In the genomic region with DNA sequence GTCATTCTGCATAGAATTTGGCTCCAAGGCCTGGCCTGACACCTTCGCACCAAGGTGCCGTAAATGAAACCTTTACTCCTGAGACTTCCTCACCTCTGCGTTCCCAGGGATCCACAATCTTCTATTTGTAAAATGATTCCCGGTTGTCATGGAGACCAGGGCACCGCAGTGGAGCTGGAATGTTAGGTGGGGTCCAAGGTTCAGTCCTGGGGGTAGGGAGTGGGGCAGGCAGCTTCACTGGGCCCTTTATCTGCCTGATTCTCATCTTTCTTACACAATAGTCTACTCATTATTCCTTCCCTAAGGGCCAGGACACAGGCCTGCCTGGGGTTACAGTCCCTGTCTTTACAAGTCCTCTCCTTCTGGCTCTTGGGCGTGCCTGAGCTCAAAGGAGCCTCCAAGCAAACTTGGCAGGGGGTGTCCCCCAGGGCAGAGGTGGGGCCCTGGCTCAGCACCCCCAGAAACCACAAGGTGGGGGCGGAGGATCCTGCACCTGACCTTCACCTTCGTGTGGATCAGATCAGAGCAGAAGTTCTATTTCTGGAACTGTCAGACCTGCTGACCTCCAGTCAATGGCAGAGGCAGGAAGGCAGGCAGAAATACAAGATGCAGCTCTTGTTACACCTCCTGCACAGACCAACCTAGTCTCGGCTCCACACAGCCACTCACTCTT, we compare ENCODE assay signal across 11 cellular contexts. TPM values are rescaled to one million over a fixed set of nuclear protein-coding genes. Genes with fewer than 3 reads are reported as not detected.
DNase-seq lines count a peak whose midpoint lies in the region; ATAC-seq and TF ChIP-seq lines count a peak whose summit lies in the region.
"Had no signal": no experiment of that assay in that cellular context is flagged by ENCODE, and none has a peak within 500 bp of the region (broad histone marks: within the 10 kb centered on the region; RNA-seq: fewer than 3 reads in every experiment).

No MANE protein-coding gene starts in this region.

- peaks cover 3% of the 10 kb centered on the region; the same call in 1 of the 2 replicates for H3K9me3 Mint-ChIP-seq in WTC11

- no peak for ATAC-seq in WTC11
- ATAC-seq in left colon: peak; percentile 79

- no peaks in the 10 kb centered on the region for H3K9me3 ChIP-seq in HUES64 (ENCODE audit: insufficient read depth, low read depth, low read length)
- H3K9me3 ChIP-seq in stomach: no peaks in the 10 kb centered on the region

- H3K4me3 ChIP-seq in HUES64 (ENCODE audit: low read length): no peak overlapping the region
- H3K4me3 ChIP-seq in stomach: no peak overlapping the region

- H3K4me1 Mint-ChIP-seq in WTC11: peaks cover 42% of the 10 kb centered on the region

- H3K27ac ChIP-seq in HUES64 (ENCODE audit: low read depth, low read length): peak overlapping the region; percentile 68; the same call in 1 of the 2 replicates
- peak overlapping the region in 3 of 5 donors; percentile 1 to 54 (median 14) for H3K27ac ChIP-seq in stomach

- POLR2A ChIA-PET in WTC11 (lab: Charles Lee): no interaction called here

- H3K4me1 ChIP-seq in HUES64 (ENCODE audit: insufficient read depth, low read length) (peaks cover 14% of the 10 kb centered on the region), stomach (peaks cover 11 to 33% (median 18%) of the 10 kb centered on the region in 4 donors)

- 82% methylated on average over 9 of the region's 9 CpGs for WGBS in HUES64
- WGBS in stomach, 5 donors: 37 to 58% (median 42%) methylated on average over 9 of the region's 9 CpGs

- H3K27ac Mint-ChIP-seq in WTC11: no peak overlapping the region

- no peaks in the 10 kb centered on the region for H3K36me3 Mint-ChIP-seq in WTC11

- TF ChIP-seq CTCF in WTC11 (IDR thresholded peaks at IDR 0.05) (no peak), stomach (IDR thresholded peaks at IDR 0.05) (no peak)

- H3K9ac ChIP-seq in HUES64 (ENCODE audit: low read depth, low read length): no peak overlapping the region

- no peak overlapping the region for H3K4me3 Mint-ChIP-seq in WTC11

- no peak for TF ChIP-seq POLR2A in stomach (IDR thresholded peaks at IDR 0.05)

- no peaks in the 10 kb centered on the region for H3K36me3 ChIP-seq in HUES64 (ENCODE audit: insufficient read depth, low read length)
- H3K36me3 ChIP-seq in stomach: no peaks in the 10 kb centered on the region

- intact Hi-C loops in left colon (cut with DNase I, micrococcal nuclease): no loop called here
- intact Hi-C loops in stomach (cut with DNase I; ENCODE audit: low total_unique reads): no loop called here

- H3K27me3 ChIP-seq in HUES64 (ENCODE audit: insufficient read depth, low read length) (peaks cover 8% of the 10 kb centered on the region; the same call in 1 of the 2 replicates), stomach (peaks cover 0 to 56% (median 8%) of the 10 kb centered on the region in 3 donors)

- H3K27me3 Mint-ChIP-seq in WTC11 (ENCODE audit: low read depth): peaks cover 6% of the 10 kb centered on the region

- CTCF ChIA-PET in WTC11 (lab: Charles Lee): interaction anchor here (0.6 to 2.3 kb wide), 4 partner anchors 61 to 356 kb away, joined by 3 to 14 read pairs (median 6); no protein-coding TSS in a partner anchor

- DNase-seq in WTC11 (ENCODE audit: low spot score) (no peak), left colon (peak; percentile 47 to 80), stomach (no peak), SHP77 treated with DMSO at 0.1 percent for 48 hours (lab: John Stamatoyannopoulos, UW) (no peak), NCI-H1417 treated with DMSO at 0.1 percent for 48 hours (lab: John Stamatoyannopoulos, UW) (no peak)
- DNase-seq in activated naive CD4-positive, alpha-beta T cell treated with Interleukin-2 at 50 U/mL for 16 hours: no peak
- DNase-seq: activated CD4-positive, CD25-positive, alpha-beta regulatory T cell; activated T-cell treated with anti-CD3 and anti-CD28 coated beads for 4 hours; NCI-H524 had no signal

- TF ChIP-seq EP300 in stomach (IDR thresholded peaks at IDR 0.05): no peak

TF ChIP-seq in WTC11, 78 proteins besides CTCF, POLR2A, EP300 and RAD21:
- 0 out of 2 replicates have a peak, but pooled peaks have one; percentile 14 for TF ChIP-seq GABPB1 (CRISPR knock-in tag; IDR thresholded peaks at IDR 0.05)
- no peak for TF ChIP-seq JUN (CRISPR knock-in tag; IDR thresholded peaks at IDR 0.05)
- TF ChIP-seq, protein P1, sequence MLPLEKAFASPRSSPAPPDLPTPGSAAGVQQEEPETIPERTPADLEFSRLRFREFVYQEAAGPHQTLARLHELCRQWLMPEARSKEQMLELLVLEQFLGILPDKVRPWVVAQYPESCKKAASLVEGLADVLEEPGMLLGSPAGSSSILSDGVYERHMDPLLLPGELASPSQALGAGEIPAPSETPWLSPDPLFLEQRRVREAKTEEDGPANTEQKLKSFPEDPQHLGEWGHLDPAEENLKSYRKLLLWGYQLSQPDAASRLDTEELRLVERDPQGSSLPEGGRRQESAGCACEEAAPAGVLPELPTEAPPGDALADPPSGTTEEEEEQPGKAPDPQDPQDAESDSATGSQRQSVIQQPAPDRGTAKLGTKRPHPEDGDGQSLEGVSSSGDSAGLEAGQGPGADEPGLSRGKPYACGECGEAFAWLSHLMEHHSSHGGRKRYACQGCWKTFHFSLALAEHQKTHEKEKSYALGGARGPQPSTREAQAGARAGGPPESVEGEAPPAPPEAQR (CRISPR knock-in tag; IDR thresholded peaks at IDR 0.05): no peak
- TF ChIP-seq, protein P2, sequence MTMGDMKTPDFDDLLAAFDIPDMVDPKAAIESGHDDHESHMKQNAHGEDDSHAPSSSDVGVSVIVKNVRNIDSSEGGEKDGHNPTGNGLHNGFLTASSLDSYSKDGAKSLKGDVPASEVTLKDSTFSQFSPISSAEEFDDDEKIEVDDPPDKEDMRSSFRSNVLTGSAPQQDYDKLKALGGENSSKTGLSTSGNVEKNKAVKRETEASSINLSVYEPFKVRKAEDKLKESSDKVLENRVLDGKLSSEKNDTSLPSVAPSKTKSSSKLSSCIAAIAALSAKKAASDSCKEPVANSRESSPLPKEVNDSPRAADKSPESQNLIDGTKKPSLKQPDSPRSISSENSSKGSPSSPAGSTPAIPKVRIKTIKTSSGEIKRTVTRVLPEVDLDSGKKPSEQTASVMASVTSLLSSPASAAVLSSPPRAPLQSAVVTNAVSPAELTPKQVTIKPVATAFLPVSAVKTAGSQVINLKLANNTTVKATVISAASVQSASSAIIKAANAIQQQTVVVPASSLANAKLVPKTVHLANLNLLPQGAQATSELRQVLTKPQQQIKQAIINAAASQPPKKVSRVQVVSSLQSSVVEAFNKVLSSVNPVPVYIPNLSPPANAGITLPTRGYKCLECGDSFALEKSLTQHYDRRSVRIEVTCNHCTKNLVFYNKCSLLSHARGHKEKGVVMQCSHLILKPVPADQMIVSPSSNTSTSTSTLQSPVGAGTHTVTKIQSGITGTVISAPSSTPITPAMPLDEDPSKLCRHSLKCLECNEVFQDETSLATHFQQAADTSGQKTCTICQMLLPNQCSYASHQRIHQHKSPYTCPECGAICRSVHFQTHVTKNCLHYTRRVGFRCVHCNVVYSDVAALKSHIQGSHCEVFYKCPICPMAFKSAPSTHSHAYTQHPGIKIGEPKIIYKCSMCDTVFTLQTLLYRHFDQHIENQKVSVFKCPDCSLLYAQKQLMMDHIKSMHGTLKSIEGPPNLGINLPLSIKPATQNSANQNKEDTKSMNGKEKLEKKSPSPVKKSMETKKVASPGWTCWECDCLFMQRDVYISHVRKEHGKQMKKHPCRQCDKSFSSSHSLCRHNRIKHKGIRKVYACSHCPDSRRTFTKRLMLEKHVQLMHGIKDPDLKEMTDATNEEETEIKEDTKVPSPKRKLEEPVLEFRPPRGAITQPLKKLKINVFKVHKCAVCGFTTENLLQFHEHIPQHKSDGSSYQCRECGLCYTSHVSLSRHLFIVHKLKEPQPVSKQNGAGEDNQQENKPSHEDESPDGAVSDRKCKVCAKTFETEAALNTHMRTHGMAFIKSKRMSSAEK (CRISPR knock-in tag; IDR thresholded peaks at IDR 0.05; ENCODE audit: borderline replicate concordance): no peak

RNA-seq across cellular contexts. Expression of a gene that starts 51.1 kb away (rescaled TPM):
- polyA plus RNA-seq in HUES64 (2013, experiment 1 of 2): 2.0 TPM
- polyA plus RNA-seq in HUES64 (2013, experiment 2 of 2): 2.0 TPM
- total RNA-seq in WTC11 (2021): 13.7 to 20.1 TPM (median 14.0 TPM) in 3 replicates
- total RNA-seq in left colon: 10 to 100 TPM; 11.0 to 16.0 TPM
- 10 to 100 TPM in 4 of 5 donors, 1 to 10 TPM in 1; 9.0 to 36.2 (median 13.2) TPM for total RNA-seq in stomach
- polyA plus RNA-seq in stomach: 10 to 100 TPM in 2 of 3 donors, 1 to 10 TPM in 1; 8.7 to 37.6 (median 29.2) TPM
- total RNA-seq: temporal lobe had no signal

Comparison
In these comparisons a context has a peak if more than half of its experiments do, and no peak if none do; other contexts are left out.
1. DNase-seq: peak in left colon (2 of 2); none in WTC11 (single experiment), stomach (single experiment), activated naive CD4-positive, alpha-beta T cell treated with Interleukin-2 at 50 U/mL for 16 hours (single experiment), SHP77 treated with DMSO at 0.1 percent for 48 hours (single experiment) and NCI-H1417 treated with DMSO at 0.1 percent for 48 hours (single experiment).